22 cellular contexts compared by ENCODE assay signal in genomic region chr11:61008971-61009370, GRCh38. TPM values are rescaled to one million over a fixed set of nuclear protein-coding genes. Genes with fewer than 3 reads are reported as not detected.
DNase-seq lines count a peak whose midpoint lies in the region; ATAC-seq, FAIRE-seq and TF ChIP-seq lines count a peak whose summit lies in the region.
"Had no signal": no experiment of that assay in that cellular context is flagged by ENCODE, and none has a peak within 500 bp of the region (broad histone marks: within the 10 kb centered on the region; RNA-seq: fewer than 3 reads in every experiment).

No MANE protein-coding gene starts in this region.

- H3K36me3 Mint-ChIP-seq in activated CD8-positive, alpha-beta T cell treated with anti-CD3 and anti-CD28 coated beads for 36 hours (ENCODE audit: low read depth): peaks cover 70% of the 10 kb centered on the region
- peaks cover 76% of the 10 kb centered on the region for H3K36me3 Mint-ChIP-seq in activated CD8-positive, alpha-beta T cell treated with anti-CD3 and anti-CD28 coated beads, Interleukin-2, amount 10 ng/mL, durations not matched to agents 7 days and 5 days (ENCODE audit: low read depth)
- peaks cover 14% of the 10 kb centered on the region for H3K36me3 Mint-ChIP-seq in activated naive CD8-positive, alpha-beta T cell
- H3K36me3 Mint-ChIP-seq in nephron progenitor cell (ENCODE audit: low read depth): no peaks in the 10 kb centered on the region
- H3K36me3 Mint-ChIP-seq: brain, memory B cell had no signal

- H3K9me3 Mint-ChIP-seq in activated CD8-positive, alpha-beta T cell treated with anti-CD3 and anti-CD28 coated beads for 36 hours: no peaks in the 10 kb centered on the region
- no peaks in the 10 kb centered on the region for H3K9me3 Mint-ChIP-seq in activated CD8-positive, alpha-beta T cell treated with anti-CD3 and anti-CD28 coated beads, Interleukin-2, amount 10 ng/mL, durations not matched to agents 7 days and 5 days (ENCODE audit: insufficient read depth)
- no peaks in the 10 kb centered on the region for H3K9me3 Mint-ChIP-seq in activated naive CD8-positive, alpha-beta T cell (ENCODE audit: low read depth)
- no peaks in the 10 kb centered on the region for H3K9me3 Mint-ChIP-seq in nephron progenitor cell
- H3K9me3 Mint-ChIP-seq: brain, HFFc6, memory B cell had no signal

- no peak overlapping the region for H3K4me3 Mint-ChIP-seq in activated CD8-positive, alpha-beta T cell treated with anti-CD3 and anti-CD28 coated beads for 36 hours
- no peak overlapping the region for H3K4me3 Mint-ChIP-seq in activated CD8-positive, alpha-beta T cell treated with anti-CD3 and anti-CD28 coated beads, Interleukin-2, amount 10 ng/mL, durations not matched to agents 7 days and 5 days
- no peak overlapping the region for H3K4me3 Mint-ChIP-seq in activated naive CD8-positive, alpha-beta T cell
- H3K4me3 Mint-ChIP-seq in nephron progenitor cell: no peak overlapping the region
- H3K4me3 Mint-ChIP-seq: HFFc6 had no signal

- H3K27me3 Mint-ChIP-seq in activated CD8-positive, alpha-beta T cell treated with anti-CD3 and anti-CD28 coated beads for 36 hours: no peaks in the 10 kb centered on the region
- no peaks in the 10 kb centered on the region for H3K27me3 Mint-ChIP-seq in activated CD8-positive, alpha-beta T cell treated with anti-CD3 and anti-CD28 coated beads, Interleukin-2, amount 10 ng/mL, durations not matched to agents 7 days and 5 days (ENCODE audit: low read depth)
- H3K27me3 Mint-ChIP-seq in activated naive CD8-positive, alpha-beta T cell: no peaks in the 10 kb centered on the region
- H3K27me3 Mint-ChIP-seq in nephron progenitor cell (ENCODE audit: low read depth, poor library complexity): peaks cover 41% of the 10 kb centered on the region

- intact Hi-C loops in activated CD8-positive, alpha-beta T cell treated with anti-CD3 and anti-CD28 coated beads for 36 hours (cut with micrococcal nuclease): no loop called here

- FAIRE-seq in GM12892 (lab: Jason Lieb, UNC): peak; percentile 30
- FAIRE-seq: A549, GM19239 had no signal

- CTCF ChIA-PET in activated CD8-positive, alpha-beta T cell treated with anti-CD3 and anti-CD28 coated beads for 36 hours (lab: Charles Lee): interaction anchor here (1.0 kb wide), 1 partner anchor 40 kb away, joined by 3 read pairs; no protein-coding TSS in a partner anchor
- CTCF ChIA-PET in activated CD8-positive, alpha-beta T cell treated with anti-CD3 and anti-CD28 coated beads, Interleukin-2, amount 10 ng/mL, durations not matched to agents 7 days and 5 days (lab: Charles Lee): no interaction called here

- TF ChIP-seq CTCF in activated CD8-positive, alpha-beta T cell treated with anti-CD3 and anti-CD28 coated beads for 36 hours (IDR thresholded peaks at IDR 0.05): no peak
- TF ChIP-seq CTCF in nephron progenitor cell (IDR thresholded peaks at IDR 0.05) (no peak), omental fat pad (IDR thresholded peaks at IDR 0.05) (no peak)

- no peak for TF ChIP-seq POLR2A in GM12892 (IDR thresholded peaks at IDR 0.05; ENCODE audit: low read depth, low read length)

- ATAC-seq in activated CD8-positive, alpha-beta T cell treated with anti-CD3 and anti-CD28 coated beads for 36 hours: no peak
- ATAC-seq in activated CD8-positive, alpha-beta T cell treated with anti-CD3 and anti-CD28 coated beads, Interleukin-2, amount 10 ng/mL, durations not matched to agents 7 days and 5 days: no peak
- no peak for ATAC-seq in omental fat pad (ENCODE audit: low FRiP score)
- ATAC-seq: left colon had no signal

- POLR2A ChIA-PET in activated CD8-positive, alpha-beta T cell treated with anti-CD3 and anti-CD28 coated beads for 36 hours (lab: Charles Lee): interaction anchor here (0.9 to 9.7 kb wide), 2 partner anchors 11 to 31 kb away, joined by 3 to 79 read pairs; no protein-coding TSS in a partner anchor
- POLR2A ChIA-PET in activated CD8-positive, alpha-beta T cell treated with anti-CD3 and anti-CD28 coated beads, Interleukin-2, amount 10 ng/mL, durations not matched to agents 7 days and 5 days (lab: Charles Lee): interaction anchor here (1.1 kb wide), 1 partner anchor 9 kb away, joined by 3 read pairs; no protein-coding TSS in a partner anchor

- no peak for DNase-seq in activated CD8-positive, alpha-beta T cell treated with anti-CD3 and anti-CD28 coated beads for 36 hours
- no peak for DNase-seq in activated CD8-positive, alpha-beta T cell treated with anti-CD3 and anti-CD28 coated beads, Interleukin-2, amount 10 ng/mL, durations not matched to agents 7 days and 5 days
- DNase-seq in GM12892 (ENCODE audit: insufficient read length) (no peak), nephron progenitor cell (no peak), omental fat pad (ENCODE audit: low spot score) (no peak), NCI-H82 (lab: John Stamatoyannopoulos, UW) (no peak), SKM-1 treated with dmso at 0.1 percent for 144 hours (lab: John Stamatoyannopoulos, UW; ENCODE audit: unreplicated experiment) (no peak)
- DNase-seq: activated T-cell treated with anti-CD3 and anti-CD28 coated beads for 4 hours; heart right ventricle; HFFc6; left colon; NCI-H1092 treated with DMSO at 0.1 percent for 48 hours; NCI-H187 treated with DMSO at 0.1 percent for 48 hours; stimulated activated CD4-positive, alpha-beta T cell treated with anti-CD3 and anti-CD28 coated beads, Interleukin-1b, Interleukin-23, amount 100 ng/mL, for 48 hours had no signal

- peaks cover 73% of the 10 kb centered on the region for H3K4me1 Mint-ChIP-seq in activated CD8-positive, alpha-beta T cell treated with anti-CD3 and anti-CD28 coated beads for 36 hours (ENCODE audit: low read depth)
- H3K4me1 Mint-ChIP-seq in activated CD8-positive, alpha-beta T cell treated with anti-CD3 and anti-CD28 coated beads, Interleukin-2, amount 10 ng/mL, durations not matched to agents 7 days and 5 days (ENCODE audit: low read depth): peaks cover 57% of the 10 kb centered on the region
- H3K4me1 Mint-ChIP-seq in activated naive CD8-positive, alpha-beta T cell (ENCODE audit: low read depth): peaks cover 63% of the 10 kb centered on the region
- peaks cover 71% of the 10 kb centered on the region for H3K4me1 Mint-ChIP-seq in nephron progenitor cell

- H3K27ac Mint-ChIP-seq in activated CD8-positive, alpha-beta T cell treated with anti-CD3 and anti-CD28 coated beads for 36 hours: peak overlapping the region; percentile 46
- H3K27ac Mint-ChIP-seq in activated CD8-positive, alpha-beta T cell treated with anti-CD3 and anti-CD28 coated beads, Interleukin-2, amount 10 ng/mL, durations not matched to agents 7 days and 5 days: no peak overlapping the region
- peak overlapping the region; percentile 92 for H3K27ac Mint-ChIP-seq in activated naive CD8-positive, alpha-beta T cell
- peak overlapping the region; percentile 28 for H3K27ac Mint-ChIP-seq in nephron progenitor cell
- H3K27ac Mint-ChIP-seq: brain, HFFc6, memory B cell had no signal

RNA-seq across cellular contexts. Expression of gene CD6, which starts 37.5 kb away (rescaled TPM):
- total RNA-seq in activated CD8-positive, alpha-beta T cell treated with anti-CD3 and anti-CD28 coated beads for 36 hours: 100 to 1,000 TPM; 196 to 201 TPM
- 100 to 1,000 TPM; 214 to 222 TPM for total RNA-seq in activated CD8-positive, alpha-beta T cell treated with anti-CD3 and anti-CD28 coated beads, Interleukin-2, amount 10 ng/mL, durations not matched to agents 7 days and 5 days
- 2.9 TPM for polyA plus RNA-seq in GM12892 (2012; ENCODE audit: missing spikeins)
- 1 to 10 TPM in 3 of 4 donors, under 1 TPM in 1; 0.79 to 6.5 (median 2.2) TPM for total RNA-seq in omental fat pad
- total RNA-seq: HFFc6, osteocyte, renal cortical epithelial cell, RPMI7951 had no signal

RNA-seq across cellular contexts. Expression of gene SLC15A3, which starts 57.0 kb away (rescaled TPM):
- total RNA-seq in activated CD8-positive, alpha-beta T cell treated with anti-CD3 and anti-CD28 coated beads for 36 hours: 1 to 10 TPM; 3.9 to 4.7 TPM
- 1 to 10 TPM; 2.0 to 2.2 TPM for total RNA-seq in activated CD8-positive, alpha-beta T cell treated with anti-CD3 and anti-CD28 coated beads, Interleukin-2, amount 10 ng/mL, durations not matched to agents 7 days and 5 days
- polyA plus RNA-seq in GM12892 (2012; ENCODE audit: missing spikeins): 62.6 TPM
- total RNA-seq in omental fat pad: 10 to 100 TPM; 17.6 to 56.0 (median 32.3) TPM
- polyA plus RNA-seq: A549 had no signal

Comparison
In these comparisons a context has a peak if more than half of its experiments do, and no peak if none do; other contexts are left out.
1. RNA of gene CD6, which starts 37.5 kb away (total RNA-seq): 214 to 222 TPM in activated CD8-positive, alpha-beta T cell treated with anti-CD3 and anti-CD28 coated beads, Interleukin-2, amount 10 ng/mL, durations not matched to agents 7 days and 5 days and 196 to 201 TPM in activated CD8-positive, alpha-beta T cell treated with anti-CD3 and anti-CD28 coated beads for 36 hours; 0.79 to 6.5 TPM in omental fat pad; every median in the first group is over 10 times any median in the second.